In the genomic region with DNA sequence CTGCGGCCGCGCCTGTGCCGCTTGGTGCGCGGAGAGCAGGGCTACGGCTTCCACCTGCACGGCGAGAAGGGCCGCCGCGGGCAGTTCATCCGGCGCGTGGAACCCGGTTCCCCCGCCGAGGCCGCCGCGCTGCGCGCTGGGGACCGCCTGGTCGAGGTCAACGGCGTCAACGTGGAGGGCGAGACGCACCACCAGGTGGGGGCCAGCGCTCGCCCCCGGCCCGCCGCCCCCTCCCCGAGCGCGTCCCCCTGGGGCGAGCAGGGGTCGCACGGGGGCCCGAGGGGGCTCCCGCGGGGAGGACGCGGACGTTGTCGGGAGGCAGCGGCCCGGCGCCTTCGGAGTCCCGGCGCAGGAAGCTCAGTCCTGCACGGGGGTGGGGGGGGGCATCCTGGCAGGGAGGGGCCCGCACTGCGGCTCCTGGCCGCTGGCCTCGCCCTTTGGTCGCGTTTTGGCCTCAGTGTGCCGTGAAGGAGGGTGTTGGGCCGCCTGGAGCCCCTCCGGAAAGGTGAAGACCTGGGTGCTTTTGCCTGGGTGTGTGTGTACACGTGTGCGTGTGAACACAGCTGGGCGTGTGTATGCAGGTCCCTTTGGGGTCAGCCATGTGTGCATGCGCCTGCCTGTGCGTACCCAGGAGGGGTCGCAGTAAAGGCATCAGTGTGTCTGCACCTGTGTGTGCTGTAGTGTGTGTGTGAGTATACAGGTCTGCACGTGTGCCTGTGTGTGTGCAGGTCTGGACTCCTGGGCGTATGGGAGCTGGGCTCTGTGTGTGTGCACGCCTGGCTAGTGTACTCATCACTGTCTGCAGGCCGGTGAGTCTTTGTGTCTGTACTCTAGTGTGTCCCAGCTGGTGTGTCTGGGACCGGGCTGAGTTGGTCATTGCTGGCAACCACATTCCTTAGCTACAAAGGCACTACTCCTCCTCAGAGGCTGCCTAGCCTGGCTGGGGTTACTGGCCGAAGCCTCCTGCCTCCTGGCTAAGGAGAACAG, we compare ENCODE assay signal across 1 cellular context.
TF ChIP-seq lines count a peak whose summit lies in the region.

No MANE protein-coding gene starts in this region.

TF ChIP-seq in HepG2, 621 proteins besides CTCF, POLR2A, EP300 and RAD21 (continues in another document):
- TF ChIP-seq RFXANK (CRISPR knock-in tag; IDR thresholded peaks at IDR 0.05) (no peak), ZSCAN31 (CRISPR knock-in tag; IDR thresholded peaks at IDR 0.05; ENCODE audit: low read depth) (no peak), CBFB (CRISPR knock-in tag; IDR thresholded peaks at IDR 0.05) (no peak), NFYC (CRISPR knock-in tag; IDR thresholded peaks at IDR 0.05) (no peak), EHMT2 (IDR thresholded peaks at IDR 0.05; ENCODE audit: borderline replicate concordance, low read depth, low read length) (no peak), HIVEP1 (CRISPR knock-in tag; IDR thresholded peaks at IDR 0.05) (no peak), MXD4 (CRISPR knock-in tag; IDR thresholded peaks at IDR 0.05) (peak; percentile 37; the same call in 1 of the 2 replicates), ZNF720 (CRISPR knock-in tag; IDR thresholded peaks at IDR 0.05) (no peak), ZNF768 (CRISPR knock-in tag; IDR thresholded peaks at IDR 0.05) (no peak), ZKSCAN8 (CRISPR knock-in tag; IDR thresholded peaks at IDR 0.05; ENCODE audit: borderline replicate concordance) (0 out of 2 replicates have a peak, but pooled peaks have one; percentile 47), ZNF773 (CRISPR knock-in tag; IDR thresholded peaks at IDR 0.05; ENCODE audit: borderline replicate concordance) (no peak), SAFB2 (CRISPR knock-in tag; IDR thresholded peaks at IDR 0.05; ENCODE audit: borderline replicate concordance, low read depth) (no peak), ZNF709 (CRISPR knock-in tag; IDR thresholded peaks at IDR 0.05) (no peak), ZSCAN21 (CRISPR knock-in tag; IDR thresholded peaks at IDR 0.05; ENCODE audit: borderline replicate concordance) (peak; percentile 67), ZNF577 (CRISPR knock-in tag; IDR thresholded peaks at IDR 0.05; ENCODE audit: borderline replicate concordance, low read depth) (no peak), CREB1 (IDR thresholded peaks at IDR 0.05) (no peak), CREB1 (CRISPR knock-in tag; IDR thresholded peaks at IDR 0.05) (no peak), ZFP82 (CRISPR knock-in tag; IDR thresholded peaks at IDR 0.05; ENCODE audit: borderline replicate concordance) (no peak), KDM6A (CRISPR knock-in tag; IDR thresholded peaks at IDR 0.05; ENCODE audit: low read depth) (no peak), GZF1 (CRISPR knock-in tag; IDR thresholded peaks at IDR 0.05) (no peak), ZFYVE20 (CRISPR knock-in tag; IDR thresholded peaks at IDR 0.05; ENCODE audit: borderline replicate concordance, low read depth) (no peak), ZNF331 (CRISPR knock-in tag; IDR thresholded peaks at IDR 0.05) (no peak), TOPORS (CRISPR knock-in tag; IDR thresholded peaks at IDR 0.05) (no peak), GABPB1 (CRISPR knock-in tag; IDR thresholded peaks at IDR 0.05) (peak; percentile 39; the same call in 1 of the 2 replicates), ZSCAN20 (CRISPR knock-in tag; IDR thresholded peaks at IDR 0.05; ENCODE audit: borderline replicate concordance) (no peak), KMT2A (CRISPR knock-in tag; IDR thresholded peaks at IDR 0.05) (no peak), MBD4 (IDR thresholded peaks at IDR 0.05; ENCODE audit: borderline replicate concordance, low read length) (no peak), ZNF777 (CRISPR knock-in tag; IDR thresholded peaks at IDR 0.05) (no peak)
- TF ChIP-seq, protein P1, sequence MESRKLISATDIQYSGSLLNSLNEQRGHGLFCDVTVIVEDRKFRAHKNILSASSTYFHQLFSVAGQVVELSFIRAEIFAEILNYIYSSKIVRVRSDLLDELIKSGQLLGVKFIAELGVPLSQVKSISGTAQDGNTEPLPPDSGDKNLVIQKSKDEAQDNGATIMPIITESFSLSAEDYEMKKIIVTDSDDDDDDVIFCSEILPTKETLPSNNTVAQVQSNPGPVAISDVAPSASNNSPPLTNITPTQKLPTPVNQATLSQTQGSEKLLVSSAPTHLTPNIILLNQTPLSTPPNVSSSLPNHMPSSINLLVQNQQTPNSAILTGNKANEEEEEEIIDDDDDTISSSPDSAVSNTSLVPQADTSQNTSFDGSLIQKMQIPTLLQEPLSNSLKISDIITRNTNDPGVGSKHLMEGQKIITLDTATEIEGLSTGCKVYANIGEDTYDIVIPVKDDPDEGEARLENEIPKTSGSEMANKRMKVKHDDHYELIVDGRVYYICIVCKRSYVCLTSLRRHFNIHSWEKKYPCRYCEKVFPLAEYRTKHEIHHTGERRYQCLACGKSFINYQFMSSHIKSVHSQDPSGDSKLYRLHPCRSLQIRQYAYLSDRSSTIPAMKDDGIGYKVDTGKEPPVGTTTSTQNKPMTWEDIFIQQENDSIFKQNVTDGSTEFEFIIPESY (CRISPR knock-in tag; IDR thresholded peaks at IDR 0.05): peak; percentile 89; the same call in 1 of the 2 replicates
- TF ChIP-seq, protein P2, sequence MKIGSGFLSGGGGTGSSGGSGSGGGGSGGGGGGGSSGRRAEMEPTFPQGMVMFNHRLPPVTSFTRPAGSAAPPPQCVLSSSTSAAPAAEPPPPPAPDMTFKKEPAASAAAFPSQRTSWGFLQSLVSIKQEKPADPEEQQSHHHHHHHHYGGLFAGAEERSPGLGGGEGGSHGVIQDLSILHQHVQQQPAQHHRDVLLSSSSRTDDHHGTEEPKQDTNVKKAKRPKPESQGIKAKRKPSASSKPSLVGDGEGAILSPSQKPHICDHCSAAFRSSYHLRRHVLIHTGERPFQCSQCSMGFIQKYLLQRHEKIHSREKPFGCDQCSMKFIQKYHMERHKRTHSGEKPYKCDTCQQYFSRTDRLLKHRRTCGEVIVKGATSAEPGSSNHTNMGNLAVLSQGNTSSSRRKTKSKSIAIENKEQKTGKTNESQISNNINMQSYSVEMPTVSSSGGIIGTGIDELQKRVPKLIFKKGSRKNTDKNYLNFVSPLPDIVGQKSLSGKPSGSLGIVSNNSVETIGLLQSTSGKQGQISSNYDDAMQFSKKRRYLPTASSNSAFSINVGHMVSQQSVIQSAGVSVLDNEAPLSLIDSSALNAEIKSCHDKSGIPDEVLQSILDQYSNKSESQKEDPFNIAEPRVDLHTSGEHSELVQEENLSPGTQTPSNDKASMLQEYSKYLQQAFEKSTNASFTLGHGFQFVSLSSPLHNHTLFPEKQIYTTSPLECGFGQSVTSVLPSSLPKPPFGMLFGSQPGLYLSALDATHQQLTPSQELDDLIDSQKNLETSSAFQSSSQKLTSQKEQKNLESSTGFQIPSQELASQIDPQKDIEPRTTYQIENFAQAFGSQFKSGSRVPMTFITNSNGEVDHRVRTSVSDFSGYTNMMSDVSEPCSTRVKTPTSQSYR (CRISPR knock-in tag; IDR thresholded peaks at IDR 0.05; ENCODE audit: borderline replicate concordance): no peak
- TF ChIP-seq, protein P3, sequence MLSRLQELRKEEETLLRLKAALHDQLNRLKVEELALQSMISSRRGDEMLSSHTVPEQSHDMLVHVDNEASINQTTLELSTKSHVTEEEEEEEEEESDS (CRISPR knock-in tag; IDR thresholded peaks at IDR 0.05; ENCODE audit: borderline replicate concordance): no peak
- TF ChIP-seq, protein P4, sequence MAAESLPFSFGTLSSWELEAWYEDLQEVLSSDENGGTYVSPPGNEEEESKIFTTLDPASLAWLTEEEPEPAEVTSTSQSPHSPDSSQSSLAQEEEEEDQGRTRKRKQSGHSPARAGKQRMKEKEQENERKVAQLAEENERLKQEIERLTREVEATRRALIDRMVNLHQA (CRISPR knock-in tag; IDR thresholded peaks at IDR 0.05): no peak
- TF ChIP-seq, protein P5, sequence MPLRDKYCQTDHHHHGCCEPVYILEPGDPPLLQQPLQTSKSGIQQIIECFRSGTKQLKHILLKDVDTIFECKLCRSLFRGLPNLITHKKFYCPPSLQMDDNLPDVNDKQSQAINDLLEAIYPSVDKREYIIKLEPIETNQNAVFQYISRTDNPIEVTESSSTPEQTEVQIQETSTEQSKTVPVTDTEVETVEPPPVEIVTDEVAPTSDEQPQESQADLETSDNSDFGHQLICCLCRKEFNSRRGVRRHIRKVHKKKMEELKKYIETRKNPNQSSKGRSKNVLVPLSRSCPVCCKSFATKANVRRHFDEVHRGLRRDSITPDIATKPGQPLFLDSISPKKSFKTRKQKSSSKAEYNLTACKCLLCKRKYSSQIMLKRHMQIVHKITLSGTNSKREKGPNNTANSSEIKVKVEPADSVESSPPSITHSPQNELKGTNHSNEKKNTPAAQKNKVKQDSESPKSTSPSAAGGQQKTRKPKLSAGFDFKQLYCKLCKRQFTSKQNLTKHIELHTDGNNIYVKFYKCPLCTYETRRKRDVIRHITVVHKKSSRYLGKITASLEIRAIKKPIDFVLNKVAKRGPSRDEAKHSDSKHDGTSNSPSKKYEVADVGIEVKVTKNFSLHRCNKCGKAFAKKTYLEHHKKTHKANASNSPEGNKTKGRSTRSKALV (CRISPR knock-in tag; IDR thresholded peaks at IDR 0.05): no peak
- TF ChIP-seq, protein P6, sequence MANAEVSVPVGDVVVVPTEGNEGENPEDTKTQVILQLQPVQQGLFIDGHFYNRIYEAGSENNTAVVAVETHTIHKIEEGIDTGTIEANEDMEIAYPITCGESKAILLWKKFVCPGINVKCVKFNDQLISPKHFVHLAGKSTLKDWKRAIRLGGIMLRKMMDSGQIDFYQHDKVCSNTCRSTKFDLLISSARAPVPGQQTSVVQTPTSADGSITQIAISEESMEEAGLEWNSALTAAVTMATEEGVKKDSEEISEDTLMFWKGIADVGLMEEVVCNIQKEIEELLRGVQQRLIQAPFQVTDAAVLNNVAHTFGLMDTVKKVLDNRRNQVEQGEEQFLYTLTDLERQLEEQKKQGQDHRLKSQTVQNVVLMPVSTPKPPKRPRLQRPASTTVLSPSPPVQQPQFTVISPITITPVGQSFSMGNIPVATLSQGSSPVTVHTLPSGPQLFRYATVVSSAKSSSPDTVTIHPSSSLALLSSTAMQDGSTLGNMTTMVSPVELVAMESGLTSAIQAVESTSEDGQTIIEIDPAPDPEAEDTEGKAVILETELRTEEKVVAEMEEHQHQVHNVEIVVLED (CRISPR knock-in tag; IDR thresholded peaks at IDR 0.05; ENCODE audit: borderline replicate concordance): no peak; the same call in 1 of the 2 replicates
- TF ChIP-seq, protein P7, sequence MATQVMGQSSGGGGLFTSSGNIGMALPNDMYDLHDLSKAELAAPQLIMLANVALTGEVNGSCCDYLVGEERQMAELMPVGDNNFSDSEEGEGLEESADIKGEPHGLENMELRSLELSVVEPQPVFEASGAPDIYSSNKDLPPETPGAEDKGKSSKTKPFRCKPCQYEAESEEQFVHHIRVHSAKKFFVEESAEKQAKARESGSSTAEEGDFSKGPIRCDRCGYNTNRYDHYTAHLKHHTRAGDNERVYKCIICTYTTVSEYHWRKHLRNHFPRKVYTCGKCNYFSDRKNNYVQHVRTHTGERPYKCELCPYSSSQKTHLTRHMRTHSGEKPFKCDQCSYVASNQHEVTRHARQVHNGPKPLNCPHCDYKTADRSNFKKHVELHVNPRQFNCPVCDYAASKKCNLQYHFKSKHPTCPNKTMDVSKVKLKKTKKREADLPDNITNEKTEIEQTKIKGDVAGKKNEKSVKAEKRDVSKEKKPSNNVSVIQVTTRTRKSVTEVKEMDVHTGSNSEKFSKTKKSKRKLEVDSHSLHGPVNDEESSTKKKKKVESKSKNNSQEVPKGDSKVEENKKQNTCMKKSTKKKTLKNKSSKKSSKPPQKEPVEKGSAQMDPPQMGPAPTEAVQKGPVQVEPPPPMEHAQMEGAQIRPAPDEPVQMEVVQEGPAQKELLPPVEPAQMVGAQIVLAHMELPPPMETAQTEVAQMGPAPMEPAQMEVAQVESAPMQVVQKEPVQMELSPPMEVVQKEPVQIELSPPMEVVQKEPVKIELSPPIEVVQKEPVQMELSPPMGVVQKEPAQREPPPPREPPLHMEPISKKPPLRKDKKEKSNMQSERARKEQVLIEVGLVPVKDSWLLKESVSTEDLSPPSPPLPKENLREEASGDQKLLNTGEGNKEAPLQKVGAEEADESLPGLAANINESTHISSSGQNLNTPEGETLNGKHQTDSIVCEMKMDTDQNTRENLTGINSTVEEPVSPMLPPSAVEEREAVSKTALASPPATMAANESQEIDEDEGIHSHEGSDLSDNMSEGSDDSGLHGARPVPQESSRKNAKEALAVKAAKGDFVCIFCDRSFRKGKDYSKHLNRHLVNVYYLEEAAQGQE (IDR thresholded peaks at IDR 0.05; ENCODE audit: borderline replicate concordance in 1 of 2, low read depth in 1 of 2, low read length in 2 of 2): no peak
- TF ChIP-seq, protein P8, sequence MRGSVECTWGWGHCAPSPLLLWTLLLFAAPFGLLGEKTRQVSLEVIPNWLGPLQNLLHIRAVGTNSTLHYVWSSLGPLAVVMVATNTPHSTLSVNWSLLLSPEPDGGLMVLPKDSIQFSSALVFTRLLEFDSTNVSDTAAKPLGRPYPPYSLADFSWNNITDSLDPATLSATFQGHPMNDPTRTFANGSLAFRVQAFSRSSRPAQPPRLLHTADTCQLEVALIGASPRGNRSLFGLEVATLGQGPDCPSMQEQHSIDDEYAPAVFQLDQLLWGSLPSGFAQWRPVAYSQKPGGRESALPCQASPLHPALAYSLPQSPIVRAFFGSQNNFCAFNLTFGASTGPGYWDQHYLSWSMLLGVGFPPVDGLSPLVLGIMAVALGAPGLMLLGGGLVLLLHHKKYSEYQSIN (CRISPR knock-in tag; IDR thresholded peaks at IDR 0.05; ENCODE audit: borderline replicate concordance): no peak
- TF ChIP-seq, protein P9, sequence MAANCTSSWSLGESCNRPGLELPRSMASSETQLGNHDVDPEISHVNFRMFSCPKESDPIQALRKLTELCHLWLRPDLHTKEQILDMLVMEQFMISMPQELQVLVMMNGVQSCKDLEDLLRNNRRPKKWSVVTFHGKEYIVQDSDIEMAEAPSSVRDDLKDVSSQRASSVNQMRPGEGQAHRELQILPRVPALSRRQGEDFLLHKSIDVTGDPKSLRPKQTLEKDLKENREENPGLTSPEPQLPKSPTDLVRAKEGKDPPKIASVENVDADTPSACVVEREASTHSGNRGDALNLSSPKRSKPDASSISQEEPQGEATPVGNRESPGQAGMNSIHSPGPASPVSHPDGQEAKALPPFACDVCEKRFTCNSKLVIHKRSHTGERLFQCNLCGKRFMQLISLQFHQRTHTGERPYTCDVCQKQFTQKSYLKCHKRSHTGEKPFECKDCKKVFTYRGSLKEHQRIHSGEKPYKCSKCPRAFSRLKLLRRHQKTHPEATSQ (CRISPR knock-in tag; IDR thresholded peaks at IDR 0.05; ENCODE audit: borderline replicate concordance): no peak
- TF ChIP-seq, protein P10, sequence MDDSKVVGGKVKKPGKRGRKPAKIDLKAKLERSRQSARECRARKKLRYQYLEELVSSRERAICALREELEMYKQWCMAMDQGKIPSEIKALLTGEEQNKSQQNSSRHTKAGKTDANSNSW (CRISPR knock-in tag; IDR thresholded peaks at IDR 0.05; ENCODE audit: borderline replicate concordance): no peak
- TF ChIP-seq, protein P11, sequence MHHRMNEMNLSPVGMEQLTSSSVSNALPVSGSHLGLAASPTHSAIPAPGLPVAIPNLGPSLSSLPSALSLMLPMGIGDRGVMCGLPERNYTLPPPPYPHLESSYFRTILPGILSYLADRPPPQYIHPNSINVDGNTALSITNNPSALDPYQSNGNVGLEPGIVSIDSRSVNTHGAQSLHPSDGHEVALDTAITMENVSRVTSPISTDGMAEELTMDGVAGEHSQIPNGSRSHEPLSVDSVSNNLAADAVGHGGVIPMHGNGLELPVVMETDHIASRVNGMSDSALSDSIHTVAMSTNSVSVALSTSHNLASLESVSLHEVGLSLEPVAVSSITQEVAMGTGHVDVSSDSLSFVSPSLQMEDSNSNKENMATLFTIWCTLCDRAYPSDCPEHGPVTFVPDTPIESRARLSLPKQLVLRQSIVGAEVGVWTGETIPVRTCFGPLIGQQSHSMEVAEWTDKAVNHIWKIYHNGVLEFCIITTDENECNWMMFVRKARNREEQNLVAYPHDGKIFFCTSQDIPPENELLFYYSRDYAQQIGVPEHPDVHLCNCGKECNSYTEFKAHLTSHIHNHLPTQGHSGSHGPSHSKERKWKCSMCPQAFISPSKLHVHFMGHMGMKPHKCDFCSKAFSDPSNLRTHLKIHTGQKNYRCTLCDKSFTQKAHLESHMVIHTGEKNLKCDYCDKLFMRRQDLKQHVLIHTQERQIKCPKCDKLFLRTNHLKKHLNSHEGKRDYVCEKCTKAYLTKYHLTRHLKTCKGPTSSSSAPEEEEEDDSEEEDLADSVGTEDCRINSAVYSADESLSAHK (CRISPR knock-in tag; IDR thresholded peaks at IDR 0.05; ENCODE audit: borderline replicate concordance): no peak
